ENCODE assay signal across 1 cellular context in genomic region chr12:97556201-97556824, GRCh38.
A peak's percentile ranks its signal among the peaks of the same experiment; 100 is the strongest.
TF ChIP-seq lines count a peak whose summit lies in the region.

No MANE protein-coding gene starts in this region.

TF ChIP-seq in HepG2, 621 proteins besides CTCF, POLR2A, EP300 and RAD21 (continued from another document and continues in another):
- TF ChIP-seq CEBPZ (IDR thresholded peaks at IDR 0.05; ENCODE audit: low read length) (no peak), SRSF9 (IDR thresholded peaks at IDR 0.05; ENCODE audit: borderline replicate concordance, insufficient read depth, low read depth, low read length, poor library complexity, severe bottlenecking) (no peak), ZNF333 (CRISPR knock-in tag; IDR thresholded peaks at IDR 0.05; ENCODE audit: borderline replicate concordance) (no peak), PRMT3 (CRISPR knock-in tag; IDR thresholded peaks at IDR 0.05; ENCODE audit: borderline replicate concordance, low read depth) (no peak), CREM (IDR thresholded peaks at IDR 0.05) (no peak), CREM (CRISPR knock-in tag; IDR thresholded peaks at IDR 0.05) (no peak), SOX5 (CRISPR knock-in tag; IDR thresholded peaks at IDR 0.05; ENCODE audit: borderline replicate concordance) (peak; percentile 55; the same call in 1 of the 2 replicates), FOXO1 (CRISPR knock-in tag; IDR thresholded peaks at IDR 0.05) (peak; percentile 37; the same call in 1 of the 2 replicates), HOXA3 (CRISPR knock-in tag; IDR thresholded peaks at IDR 0.05) (0 out of 2 replicates have a peak, but pooled peaks have one; percentile 24), HNF1A (IDR thresholded peaks at IDR 0.05; ENCODE audit: low read depth) (no peak), HNF1A (CRISPR knock-in tag; IDR thresholded peaks at IDR 0.05; ENCODE audit: borderline replicate concordance) (no peak), ZNF280D (CRISPR knock-in tag; IDR thresholded peaks at IDR 0.05) (no peak), SALL1 (CRISPR knock-in tag; IDR thresholded peaks at IDR 0.05) (peak; percentile 30; the same call in 1 of the 2 replicates), ZNF839 (CRISPR knock-in tag; IDR thresholded peaks at IDR 0.05; ENCODE audit: borderline replicate concordance) (no peak), PPARG (CRISPR knock-in tag; conservative IDR thresholded peaks at IDR 0.05) (peak; percentile 58; the same call in 1 of the 2 replicates), KAT8 (CRISPR knock-in tag; IDR thresholded peaks at IDR 0.05) (peak; percentile 28; the same call in 1 of the 2 replicates), ELF3 (CRISPR knock-in tag; IDR thresholded peaks at IDR 0.05) (peak; percentile 54; the same call in 1 of the 2 replicates), IKZF5 (CRISPR knock-in tag; IDR thresholded peaks at IDR 0.05) (peak; percentile 71), JUNB (CRISPR knock-in tag; IDR thresholded peaks at IDR 0.05; ENCODE audit: borderline replicate concordance) (no peak), HOMEZ (CRISPR knock-in tag; IDR thresholded peaks at IDR 0.05; ENCODE audit: low read depth) (peak; percentile 78), SSRP1 (CRISPR knock-in tag; IDR thresholded peaks at IDR 0.05) (no peak), ZNF546 (CRISPR knock-in tag; conservative IDR thresholded peaks at IDR 0.05) (no peak), ZBTB38 (CRISPR knock-in tag; IDR thresholded peaks at IDR 0.05) (0 out of 2 replicates have a peak, but pooled peaks have one; percentile 26), GTF3A (CRISPR knock-in tag; conservative IDR thresholded peaks at IDR 0.05) (no peak), ZFYVE20 (CRISPR knock-in tag; IDR thresholded peaks at IDR 0.05; ENCODE audit: borderline replicate concordance, low read depth) (no peak), STAG1 (CRISPR knock-in tag; IDR thresholded peaks at IDR 0.05) (no peak), MYC (CRISPR knock-in tag; IDR thresholded peaks at IDR 0.05; ENCODE audit: borderline replicate concordance) (no peak), ZNF24 (IDR thresholded peaks at IDR 0.05) (no peak), ZNF276 (CRISPR knock-in tag; IDR thresholded peaks at IDR 0.05; ENCODE audit: low read depth) (no peak), POLR2G (IDR thresholded peaks at IDR 0.05; ENCODE audit: low read depth, low read length) (no peak), REL (CRISPR knock-in tag; conservative IDR thresholded peaks at IDR 0.05) (no peak), CC2D1A (CRISPR knock-in tag; IDR thresholded peaks at IDR 0.05) (no peak), ZKSCAN8 (CRISPR knock-in tag; IDR thresholded peaks at IDR 0.05; ENCODE audit: borderline replicate concordance) (no peak), ZNF30 (CRISPR knock-in tag; IDR thresholded peaks at IDR 0.05) (no peak), ZNF460 (CRISPR knock-in tag; IDR thresholded peaks at IDR 0.05; ENCODE audit: borderline replicate concordance) (no peak), ZNF414 (CRISPR knock-in tag; IDR thresholded peaks at IDR 0.05) (no peak), ARHGAP35 (CRISPR knock-in tag; IDR thresholded peaks at IDR 0.05; ENCODE audit: borderline replicate concordance) (no peak), ZNF367 (CRISPR knock-in tag; IDR thresholded peaks at IDR 0.05; ENCODE audit: borderline replicate concordance) (no peak), ZFP36L1 (CRISPR knock-in tag; IDR thresholded peaks at IDR 0.05) (no peak), MAX (IDR thresholded peaks at IDR 0.05) (no peak; the same call in 1 of the 2 replicates), PITX1 (CRISPR knock-in tag; IDR thresholded peaks at IDR 0.05) (no peak), E2F1 (CRISPR knock-in tag; IDR thresholded peaks at IDR 0.05) (no peak), ZMYM4 (CRISPR knock-in tag; IDR thresholded peaks at IDR 0.05) (peak; percentile 45; the same call in 1 of the 2 replicates), TP53 (CRISPR knock-in tag; conservative IDR thresholded peaks at IDR 0.05) (no peak), HOXA9 (CRISPR knock-in tag; IDR thresholded peaks at IDR 0.05; ENCODE audit: borderline replicate concordance) (no peak), TBX2 (CRISPR knock-in tag; IDR thresholded peaks at IDR 0.05; ENCODE audit: borderline replicate concordance) (0 out of 2 replicates have a peak, but pooled peaks have one; percentile 15)
